In the genomic region with DNA sequence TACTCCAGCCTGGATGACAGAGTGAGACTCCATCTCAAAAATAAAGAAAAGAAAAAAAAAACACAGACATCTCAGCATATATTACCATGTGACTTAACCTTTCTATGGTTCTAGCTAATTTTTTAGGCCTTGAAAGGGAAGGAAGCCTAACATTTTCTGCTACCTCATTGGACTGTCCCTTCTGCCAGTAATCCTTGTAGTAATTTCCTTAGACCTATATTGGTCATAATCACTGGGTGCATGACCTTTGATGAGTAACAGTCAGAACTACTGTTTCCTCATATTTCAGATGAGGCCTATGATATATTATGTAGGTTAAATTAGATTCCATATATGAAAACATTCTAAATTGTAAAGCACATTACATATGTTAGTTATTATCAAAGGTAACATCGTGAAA, we compare ENCODE assay signal across 11 cellular contexts. TPM values are rescaled to one million over a fixed set of nuclear protein-coding genes. Genes with fewer than 3 reads are reported as not detected.
DNase-seq lines count a peak whose midpoint lies in the region; ATAC-seq and TF ChIP-seq lines count a peak whose summit lies in the region.
"Had no signal": no experiment of that assay in that cellular context is flagged by ENCODE, and none has a peak within 500 bp of the region (broad histone marks: within the 10 kb centered on the region; RNA-seq: fewer than 3 reads in every experiment).

No MANE protein-coding gene starts in this region.

- H3K79me2 ChIP-seq in HCT116 (ENCODE audit: insufficient read depth, low read length), result peaks cover 62% of the 10 kb centered on the region

- H3K9me2 ChIP-seq in HCT116 (ENCODE audit: insufficient read depth), result no peaks in the 10 kb centered on the region

- H3K9me3 ChIP-seq in HCT116 (ENCODE audit: control insufficient read depth in 1 of 2, insufficient read depth in 1 of 2, low read depth in 1 of 2, low read length in 2 of 2), result no peaks in the 10 kb centered on the region

- intact Hi-C loops in HCT116 (cut with micrococcal nuclease), result no loop called here

- TF ChIP-seq RAD21 in HCT116 (IDR thresholded peaks at IDR 0.05; ENCODE audit: low read depth), result no peak

- no peaks in the 10 kb centered on the region; a peak in 1 of 4 replicates for H3K36me3 ChIP-seq in HCT116 (ENCODE audit: control insufficient read depth in 1 of 2, insufficient read depth in 2 of 2, low read length in 2 of 2)

- POLR2A ChIA-PET in HCT116 (lab: Charles Lee), result no interaction called here

- RAD21 ChIA-PET in HCT116 (lab: Charles Lee; ENCODE audit: low non-redundant PET in 1 of 2, low total read pairs in 2 of 2, uncharacterized antibody in 2 of 2, unreplicated experiment in 2 of 2), result interaction anchor here in 1 of 2 experiments (0.7 kb wide), 1 partner anchor 36 kb away, joined by 3 read pairs; no protein-coding TSS in a partner anchor

- H4K20me1 ChIP-seq in HCT116 (ENCODE audit: insufficient read depth), result no peaks in the 10 kb centered on the region

- H3K9ac ChIP-seq in HCT116 (ENCODE audit: low read length), result no peak overlapping the region

- H3K4me3 ChIP-seq in HCT116 (replicated peaks in 1 of 2; ENCODE audit: low read depth in 1 of 2, low read length in 2 of 2), result no peak overlapping the region

- TF ChIP-seq POLR2A in HCT116 (IDR thresholded peaks at IDR 0.05; ENCODE audit: borderline replicate concordance, extremely low read depth, insufficient read depth, insufficient read length), result no peak

- ATAC-seq in GM18499 (IDR thresholded peaks at IDR 0.05; ENCODE audit: insufficient read depth, unreplicated experiment) (peak; percentile 54), HCT116 (no peak), HG03280 (IDR thresholded peaks at IDR 0.05; ENCODE audit: unreplicated experiment) (no peak)

- H3K4me1 ChIP-seq in HCT116 (ENCODE audit: control insufficient read depth in 1 of 2, insufficient read depth in 2 of 2, low read length in 2 of 2), result peaks cover 3 to 13% of the 10 kb centered on the region in 2 experiments; a peak in 2 of 4 replicates

- TF ChIP-seq CTCF in HCT116 (IDR thresholded peaks at IDR 0.05 in 2 of 3, conservative IDR thresholded peaks at IDR 0.05 in 1 of 3; ENCODE audit: borderline replicate concordance in 1 of 3, insufficient read depth in 1 of 3, low read depth in 2 of 3, low read length in 2 of 3), result no peak

- H3K27me3 ChIP-seq in HCT116 (ENCODE audit: insufficient read depth, low read length), result no peaks in the 10 kb centered on the region

- no peak overlapping the region for H3K27ac ChIP-seq in HCT116 (ENCODE audit: low read depth, low read length)

- no TSS peak for BruUV-seq in HCT116 (replicated peaks; lab: Mats Ljungman, UMichigan)

- peak overlapping the region; percentile 32 for H3K4me2 ChIP-seq in HCT116 (ENCODE audit: low read length)

- no peak overlapping the region for H2AFZ ChIP-seq in HCT116 (ENCODE audit: low read depth, low read length, poor library complexity, severe bottlenecking)

- DNase-seq in HCT116 (ENCODE audit: low read depth, low spot score) (no peak), RKO (ENCODE audit: low spot score) (peak; percentile 37), iris pigment epithelial cell (ENCODE audit: low read depth) (peak; percentile 58), AG08396 (ENCODE audit: low spot score) (no peak), HPDE6-E6E7 (ENCODE audit: extremely low spot score) (no peak)
- no peak for DNase-seq in stimulated activated CD4-positive, alpha-beta T cell treated with anti-CD3 and anti-CD28 coated beads, Interleukin-4, amount 100 ng/mL, for 4 hours
- DNase-seq: activated gamma-delta T cell treated with Interleukin-2 at 50 U/mL for 16 hours; effector memory CD4-positive, alpha-beta T cell; NCI-H774 had no signal

- CTCF ChIA-PET in HCT116 (lab: Charles Lee), result no interaction called here

TF ChIP-seq in HCT116, 20 proteins besides CTCF, POLR2A, EP300 and RAD21:
- TF ChIP-seq, protein P1, sequence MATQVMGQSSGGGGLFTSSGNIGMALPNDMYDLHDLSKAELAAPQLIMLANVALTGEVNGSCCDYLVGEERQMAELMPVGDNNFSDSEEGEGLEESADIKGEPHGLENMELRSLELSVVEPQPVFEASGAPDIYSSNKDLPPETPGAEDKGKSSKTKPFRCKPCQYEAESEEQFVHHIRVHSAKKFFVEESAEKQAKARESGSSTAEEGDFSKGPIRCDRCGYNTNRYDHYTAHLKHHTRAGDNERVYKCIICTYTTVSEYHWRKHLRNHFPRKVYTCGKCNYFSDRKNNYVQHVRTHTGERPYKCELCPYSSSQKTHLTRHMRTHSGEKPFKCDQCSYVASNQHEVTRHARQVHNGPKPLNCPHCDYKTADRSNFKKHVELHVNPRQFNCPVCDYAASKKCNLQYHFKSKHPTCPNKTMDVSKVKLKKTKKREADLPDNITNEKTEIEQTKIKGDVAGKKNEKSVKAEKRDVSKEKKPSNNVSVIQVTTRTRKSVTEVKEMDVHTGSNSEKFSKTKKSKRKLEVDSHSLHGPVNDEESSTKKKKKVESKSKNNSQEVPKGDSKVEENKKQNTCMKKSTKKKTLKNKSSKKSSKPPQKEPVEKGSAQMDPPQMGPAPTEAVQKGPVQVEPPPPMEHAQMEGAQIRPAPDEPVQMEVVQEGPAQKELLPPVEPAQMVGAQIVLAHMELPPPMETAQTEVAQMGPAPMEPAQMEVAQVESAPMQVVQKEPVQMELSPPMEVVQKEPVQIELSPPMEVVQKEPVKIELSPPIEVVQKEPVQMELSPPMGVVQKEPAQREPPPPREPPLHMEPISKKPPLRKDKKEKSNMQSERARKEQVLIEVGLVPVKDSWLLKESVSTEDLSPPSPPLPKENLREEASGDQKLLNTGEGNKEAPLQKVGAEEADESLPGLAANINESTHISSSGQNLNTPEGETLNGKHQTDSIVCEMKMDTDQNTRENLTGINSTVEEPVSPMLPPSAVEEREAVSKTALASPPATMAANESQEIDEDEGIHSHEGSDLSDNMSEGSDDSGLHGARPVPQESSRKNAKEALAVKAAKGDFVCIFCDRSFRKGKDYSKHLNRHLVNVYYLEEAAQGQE (IDR thresholded peaks at IDR 0.05; ENCODE audit: low read depth), result no peak
- TF ChIP-seq ZFX (IDR thresholded peaks at IDR 0.05) (no peak), EZH2phosphoT487 (IDR thresholded peaks at IDR 0.05; ENCODE audit: borderline replicate concordance) (no peak), JUND (IDR thresholded peaks at IDR 0.05) (no peak), ELF1 (IDR thresholded peaks at IDR 0.05; ENCODE audit: borderline replicate concordance, low read depth) (no peak), SP1 (IDR thresholded peaks at IDR 0.05; ENCODE audit: low read depth) (no peak), FOSL1 (IDR thresholded peaks at IDR 0.05; ENCODE audit: low read depth) (no peak), TCF7L2 (IDR thresholded peaks at IDR 0.05; ENCODE audit: borderline replicate concordance, extremely low read depth, insufficient read depth, insufficient read length) (no peak), CBX3 (IDR thresholded peaks at IDR 0.05; ENCODE audit: low read depth) (no peak), EGR1 (IDR thresholded peaks at IDR 0.05; ENCODE audit: low read depth) (no peak), ZNF274 (IDR thresholded peaks at IDR 0.05; ENCODE audit: low read depth, low read length) (no peak), SRF (IDR thresholded peaks at IDR 0.05; ENCODE audit: low read depth) (no peak), CEBPB (IDR thresholded peaks at IDR 0.05; ENCODE audit: low read depth) (no peak), POLR2AphosphoS5 (IDR thresholded peaks at IDR 0.05; ENCODE audit: low read depth, low read length) (no peak), YY1 (IDR thresholded peaks at IDR 0.05; ENCODE audit: extremely low read depth, insufficient replicate concordance, low read depth, low read length) (no peak)
- TF ChIP-seq, protein P2, sequence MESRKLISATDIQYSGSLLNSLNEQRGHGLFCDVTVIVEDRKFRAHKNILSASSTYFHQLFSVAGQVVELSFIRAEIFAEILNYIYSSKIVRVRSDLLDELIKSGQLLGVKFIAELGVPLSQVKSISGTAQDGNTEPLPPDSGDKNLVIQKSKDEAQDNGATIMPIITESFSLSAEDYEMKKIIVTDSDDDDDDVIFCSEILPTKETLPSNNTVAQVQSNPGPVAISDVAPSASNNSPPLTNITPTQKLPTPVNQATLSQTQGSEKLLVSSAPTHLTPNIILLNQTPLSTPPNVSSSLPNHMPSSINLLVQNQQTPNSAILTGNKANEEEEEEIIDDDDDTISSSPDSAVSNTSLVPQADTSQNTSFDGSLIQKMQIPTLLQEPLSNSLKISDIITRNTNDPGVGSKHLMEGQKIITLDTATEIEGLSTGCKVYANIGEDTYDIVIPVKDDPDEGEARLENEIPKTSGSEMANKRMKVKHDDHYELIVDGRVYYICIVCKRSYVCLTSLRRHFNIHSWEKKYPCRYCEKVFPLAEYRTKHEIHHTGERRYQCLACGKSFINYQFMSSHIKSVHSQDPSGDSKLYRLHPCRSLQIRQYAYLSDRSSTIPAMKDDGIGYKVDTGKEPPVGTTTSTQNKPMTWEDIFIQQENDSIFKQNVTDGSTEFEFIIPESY (IDR thresholded peaks at IDR 0.05; ENCODE audit: extremely low read depth, insufficient replicate concordance, low read length), result no peak
- TF ChIP-seq, protein P3, sequence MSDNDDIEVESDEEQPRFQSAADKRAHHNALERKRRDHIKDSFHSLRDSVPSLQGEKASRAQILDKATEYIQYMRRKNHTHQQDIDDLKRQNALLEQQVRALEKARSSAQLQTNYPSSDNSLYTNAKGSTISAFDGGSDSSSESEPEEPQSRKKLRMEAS (IDR thresholded peaks at IDR 0.05), result no peak
- TF ChIP-seq, protein P4, sequence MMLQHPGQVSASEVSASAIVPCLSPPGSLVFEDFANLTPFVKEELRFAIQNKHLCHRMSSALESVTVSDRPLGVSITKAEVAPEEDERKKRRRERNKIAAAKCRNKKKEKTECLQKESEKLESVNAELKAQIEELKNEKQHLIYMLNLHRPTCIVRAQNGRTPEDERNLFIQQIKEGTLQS (IDR thresholded peaks at IDR 0.05), result no peak

RNA-seq across cellular contexts. Expression of a gene that starts 9.6 kb away (rescaled TPM):
- total RNA-seq in HCT116 (2021; ENCODE audit: unreplicated experiment), result 41.0 TPM
- polyA plus RNA-seq in HCT116 (2012), result 12.3 and 21.7 TPM in 2 replicates

Comparison
In these comparisons a context has a peak if more than half of its experiments do, and no peak if none do; other contexts are left out.
1. DNase-seq: peak in RKO (single experiment) and iris pigment epithelial cell (single experiment); none in HCT116 (single experiment), AG08396 (single experiment), stimulated activated CD4-positive, alpha-beta T cell treated with anti-CD3 and anti-CD28 coated beads, Interleukin-4, amount 100 ng/mL, for 4 hours (0 of 2) and HPDE6-E6E7 (single experiment).